18 cellular contexts compared by ENCODE assay signal in genomic region chr9:4519604-4520003, GRCh38. TPM values are rescaled to one million over a fixed set of nuclear protein-coding genes. Genes with fewer than 3 reads are reported as not detected.
A peak's percentile ranks its signal among the peaks of the same experiment; 100 is the strongest.
DNase-seq lines count a peak whose midpoint lies in the region; ATAC-seq lines count a peak whose summit lies in the region.
"Had no signal": no experiment of that assay in that cellular context is flagged by ENCODE, and none has a peak within 500 bp of the region (broad histone marks: within the 10 kb centered on the region; RNA-seq: fewer than 3 reads in every experiment).

No MANE protein-coding gene starts in this region.

- ATAC-seq in HG02610 (IDR thresholded peaks at IDR 0.05; ENCODE audit: unreplicated experiment) (peak; percentile 59), left colon (no peak)
- ATAC-seq in stimulated activated naive CD8-positive, alpha-beta T cell treated with anti-CD3 and anti-CD28 coated beads, Interleukin-15, Interleukin-2, amounts not matched to agents 100 U/mL and 50 U/mL, for 24 hours, result peak; percentile 92
- ATAC-seq: naive thymus-derived CD4-positive, alpha-beta T cell had no signal

- peak; percentile 4 to 9 for DNase-seq in stimulated activated CD4-positive, alpha-beta T cell treated with anti-CD3 and anti-CD28 coated beads, Interleukin-15, amount 100 ng/mL, for 48 hours (ENCODE audit: low read depth in 2 of 2)
- DNase-seq in stimulated activated CD4-positive, alpha-beta T cell treated with anti-CD3 and anti-CD28 coated beads, Interleukin-4, amount 100 ng/mL, for 4 hours, result no peak
- DNase-seq in RKO (ENCODE audit: low spot score) (peak; percentile 18), left colon (no peak), HuH-7 (ENCODE audit: low spot score) (no peak), EL (no peak)
- DNase-seq in stimulated activated naive CD8-positive, alpha-beta T cell treated with anti-CD3 and anti-CD28 coated beads, Interleukin-15, Interleukin-2, amounts not matched to agents 100 U/mL and 50 U/mL, for 24 hours, result peak; percentile 14
- DNase-seq: activated effector memory CD4-positive, alpha-beta T cell treated with Interleukin-2 at 50 U/mL for 16 hours; Caco-2; GDM1; GOT3; Kasumi-1; naive thymus-derived CD4-positive, alpha-beta T cell; NCI-H1436 treated with DMSO at 0.1 percent for 48 hours; NCI-H345; posterior cingulate gyrus; SHP77 treated with DMSO at 0.1 percent for 48 hours had no signal

- intact Hi-C loops in left colon (cut with DNase I, micrococcal nuclease), result no loop called here

RNA-seq across cellular contexts. Expression of gene SLC1A1, which starts 29.3 kb away (rescaled TPM):
- 10 to 100 TPM; 32.0 to 42.3 TPM for total RNA-seq in left colon

Comparison
In these comparisons a context has a peak if more than half of its experiments do, and no peak if none do; other contexts are left out.
1. DNase-seq: peak in stimulated activated CD4-positive, alpha-beta T cell treated with anti-CD3 and anti-CD28 coated beads, Interleukin-15, amount 100 ng/mL, for 48 hours (2 of 2), RKO (single experiment) and stimulated activated naive CD8-positive, alpha-beta T cell treated with anti-CD3 and anti-CD28 coated beads, Interleukin-15, Interleukin-2, amounts not matched to agents 100 U/mL and 50 U/mL, for 24 hours (single experiment); none in stimulated activated CD4-positive, alpha-beta T cell treated with anti-CD3 and anti-CD28 coated beads, Interleukin-4, amount 100 ng/mL, for 4 hours (0 of 2), left colon (0 of 2), HuH-7 (single experiment) and EL (single experiment).